In genomic region chr3:49856181-49857005, GRCh38 we compare ENCODE assay signal across 8 cellular contexts. TPM values are rescaled to one million over a fixed set of nuclear protein-coding genes. Genes with fewer than 3 reads are reported as not detected.
DNase-seq lines count a peak whose midpoint lies in the region; ATAC-seq and TF ChIP-seq lines count a peak whose summit lies in the region.

A gene with protein sequence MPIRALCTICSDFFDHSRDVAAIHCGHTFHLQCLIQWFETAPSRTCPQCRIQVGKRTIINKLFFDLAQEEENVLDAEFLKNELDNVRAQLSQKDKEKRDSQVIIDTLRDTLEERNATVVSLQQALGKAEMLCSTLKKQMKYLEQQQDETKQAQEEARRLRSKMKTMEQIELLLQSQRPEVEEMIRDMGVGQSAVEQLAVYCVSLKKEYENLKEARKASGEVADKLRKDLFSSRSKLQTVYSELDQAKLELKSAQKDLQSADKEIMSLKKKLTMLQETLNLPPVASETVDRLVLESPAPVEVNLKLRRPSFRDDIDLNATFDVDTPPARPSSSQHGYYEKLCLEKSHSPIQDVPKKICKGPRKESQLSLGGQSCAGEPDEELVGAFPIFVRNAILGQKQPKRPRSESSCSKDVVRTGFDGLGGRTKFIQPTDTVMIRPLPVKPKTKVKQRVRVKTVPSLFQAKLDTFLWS (minus strand): TSS chr3:49856564. CDS start chr3:49856453, 111 bp downstream.

- no peaks in the 10 kb centered on the region for H3K9me3 Mint-ChIP-seq in neural progenitor cell

- H3K9me3 ChIP-seq in MM.1S (replicated peaks; ENCODE audit: insufficient read depth, low read length) = no peaks in the 10 kb centered on the region
- H3K9me3 ChIP-seq in neural progenitor cell (ENCODE audit: low read depth) = no peaks in the 10 kb centered on the region
- no peaks in the 10 kb centered on the region for H3K9me3 ChIP-seq in stomach smooth muscle (ENCODE audit: control insufficient read depth in 2 of 2, low read length in 2 of 2)

- H3K9ac ChIP-seq in MM.1S (ENCODE audit: low read length) = peak within 1 kb of the TSS; percentile 71
- H3K9ac ChIP-seq in neural progenitor cell = peak within 1 kb of the TSS; percentile 78
- H3K9ac ChIP-seq in stomach smooth muscle (ENCODE audit: low read length in 2 of 2) = peak within 1 kb of the TSS; percentile 59 to 79

- 0 out of 2 replicates have a peak within 1 kb of the TSS, but pooled peaks have one; percentile 19 for H3K27ac ChIP-seq in MM.1S (ENCODE audit: low read length)
- no peak within 1 kb of the TSS for H3K27ac ChIP-seq in foreskin keratinocyte
- H3K27ac ChIP-seq in neural progenitor cell = no peak within 1 kb of the TSS
- peak within 1 kb of the TSS; percentile 86 for H3K27ac ChIP-seq in stomach smooth muscle (ENCODE audit: low read length)

- H3K36me3 ChIP-seq in MM.1S (replicated peaks; ENCODE audit: insufficient read depth, low read length) (no peaks in the 10 kb centered on the region), neural progenitor cell (no peaks in the 10 kb centered on the region), stomach smooth muscle (ENCODE audit: control insufficient read depth in 2 of 2, insufficient read depth in 2 of 2, low read length in 2 of 2) (no peaks in the 10 kb centered on the region)

- H3K79me2 ChIP-seq in MM.1S (ENCODE audit: low read length) = peaks cover 24% of the 10 kb centered on the region
- peaks cover 35% of the 10 kb centered on the region for H3K79me2 ChIP-seq in neural progenitor cell (ENCODE audit: low read depth)

- H4K20me1 ChIP-seq in MM.1S (ENCODE audit: insufficient read depth, low read length) (no peaks in the 10 kb centered on the region), neural progenitor cell (ENCODE audit: low read depth) (no peaks in the 10 kb centered on the region)

- H3K9me2 ChIP-seq in MM.1S (replicated peaks; ENCODE audit: insufficient read depth, low read length) = no peaks in the 10 kb centered on the region

- H3K27me3 ChIP-seq in MM.1S (replicated peaks; ENCODE audit: insufficient read depth, low read length) (no peaks in the 10 kb centered on the region), foreskin keratinocyte (no peaks in the 10 kb centered on the region), neural progenitor cell (no peaks in the 10 kb centered on the region), stomach smooth muscle (ENCODE audit: control insufficient read depth in 1 of 2, insufficient read depth in 2 of 2, low read length in 2 of 2) (no peaks in the 10 kb centered on the region)

- no peaks in the 10 kb centered on the region for H3F3A ChIP-seq in MM.1S (ENCODE audit: insufficient read depth, low read length)
- H3F3A ChIP-seq in neural progenitor cell (ENCODE audit: low read depth) = no peaks in the 10 kb centered on the region

- DNase-seq in GDM1 (lab: John Stamatoyannopoulos, UW) = peak; percentile 83
- DNase-seq in HCEC 1CT = peak; percentile 88
- peak; percentile 94 for DNase-seq in MM.1S
- peak; percentile 93 for DNase-seq in SIG-M5 treated with dmso at 0.1 percent for 504 hours (lab: John Stamatoyannopoulos, UW; ENCODE audit: unreplicated experiment)
- DNase-seq in activated gamma-delta T cell treated with Interleukin-2 at 50 U/mL for 16 hours = peak; percentile 94
- peak; percentile 61 to 80 for DNase-seq in foreskin keratinocyte
- DNase-seq in neural progenitor cell (ENCODE audit: low spot score) = peak; percentile 98

- H3K36me3 Mint-ChIP-seq in neural progenitor cell = no peaks in the 10 kb centered on the region

- H3K4me2 ChIP-seq in MM.1S (ENCODE audit: low read depth, low read length) = peak within 1 kb of the TSS; percentile 100
- H3K4me2 ChIP-seq in neural progenitor cell = peak within 1 kb of the TSS; percentile 88

- TF ChIP-seq CTCF in MM.1S (IDR thresholded peaks at IDR 0.05; ENCODE audit: low read length) = peak; percentile 5; the same call in 1 of the 2 replicates
- peak; percentile 27 for TF ChIP-seq CTCF in foreskin keratinocyte (conservative IDR thresholded peaks at IDR 0.05)
- no peak for TF ChIP-seq CTCF in neural progenitor cell (IDR thresholded peaks at IDR 0.05)

- peak within 1 kb of the TSS; percentile 93 for H3K27ac Mint-ChIP-seq in neural progenitor cell

- peaks cover 2% of the 10 kb centered on the region for H3K27me3 Mint-ChIP-seq in neural progenitor cell (ENCODE audit: insufficient read depth, low read depth)

- H3K4me3 ChIP-seq in MM.1S (ENCODE audit: low read length) (peak within 1 kb of the TSS; percentile 99), neural progenitor cell (peak within 1 kb of the TSS; percentile 75), stomach smooth muscle (ENCODE audit: low read length in 2 of 2) (peak within 1 kb of the TSS; percentile 74 to 84)

- peak; percentile 89 for ATAC-seq in foreskin keratinocyte

- H3K4me1 Mint-ChIP-seq in neural progenitor cell = peaks cover 12% of the 10 kb centered on the region

- H2AFZ ChIP-seq in MM.1S (ENCODE audit: low read length) = peak within 1 kb of the TSS; percentile 99
- peak within 1 kb of the TSS; percentile 83 for H2AFZ ChIP-seq in neural progenitor cell (replicated peaks)

- H3K4me3 Mint-ChIP-seq in neural progenitor cell = peak within 1 kb of the TSS; percentile 97

- H3K4me1 ChIP-seq in MM.1S (ENCODE audit: low read length) (peaks cover 10% of the 10 kb centered on the region), foreskin keratinocyte (no peaks in the 10 kb centered on the region), neural progenitor cell (peaks cover 6% of the 10 kb centered on the region), stomach smooth muscle (ENCODE audit: control insufficient read depth, insufficient read depth, low read length) (peaks cover 15% of the 10 kb centered on the region)

RNA-seq across cellular contexts. Expression of the gene that starts here (rescaled TPM):
- total RNA-seq in foreskin keratinocyte (13.9 and 14.8 TPM in 2 replicates), neural progenitor cell (ENCODE audit: low replicate concordance) (24.4 and 32.2 TPM in 2 replicates)
- 14.5 and 16.0 TPM in 2 replicates for polyA plus RNA-seq in foreskin keratinocyte

Comparison
In these comparisons a context has a peak if more than half of its experiments do, and no peak if none do; other contexts are left out.
1. H3K27ac ChIP-seq: peak in MM.1S (single experiment) and stomach smooth muscle (single experiment); none in foreskin keratinocyte (single experiment) and neural progenitor cell (single experiment).
2. Peak in every context shown above with its lines, with median percentiles within 50 percentile points of each other: DNase-seq, H3K4me3 ChIP-seq and H3K9ac ChIP-seq.